Comparison of ENCODE assay signal across 8 cellular contexts in the genomic region with DNA sequence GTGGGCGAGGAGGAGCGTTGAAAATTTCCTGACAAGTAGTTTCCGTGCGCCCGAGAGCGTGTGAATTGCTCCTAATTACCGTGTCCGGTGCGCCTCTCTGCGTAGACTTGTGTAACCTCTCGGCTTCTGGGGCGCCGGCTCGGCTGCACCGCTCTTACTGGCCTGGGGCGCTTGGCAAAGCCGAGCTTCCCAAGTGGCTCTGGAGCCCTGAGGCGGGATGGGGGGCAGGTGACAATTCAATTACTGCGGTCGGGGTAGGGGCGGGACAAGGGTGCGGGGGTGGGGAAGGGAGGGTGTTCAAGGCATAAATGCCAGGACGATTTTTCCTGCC. TPM values are rescaled to one million over a fixed set of nuclear protein-coding genes. Genes with fewer than 3 reads are reported as not detected.
DNase-seq lines count a peak whose midpoint lies in the region; ATAC-seq and TF ChIP-seq lines count a peak whose summit lies in the region.

No MANE protein-coding gene starts in this region.

- H3K4me3 ChIP-seq in IMR-90 (ENCODE audit: insufficient read depth, low read depth, low read length), result no peak overlapping the region; the same call in 1 of the 2 replicates
- H3K4me3 ChIP-seq in dorsolateral prefrontal cortex, result peak overlapping the region; percentile 19 to 75 (median 54)

- H2BK15ac ChIP-seq in IMR-90 (ENCODE audit: low read depth, low read length), result no peak overlapping the region

- 0 out of 2 replicates have a peak, but pooled peaks cover 20% of the 10 kb centered on the region for H4K20me1 ChIP-seq in IMR-90 (ENCODE audit: insufficient read depth, low read length)

- WGBS in IMR-90 (ENCODE audit: extremely low coverage in 2 of 2, insufficient read length in 1 of 2), 2 experiments, result 2% methylated on average over 13 of the region's 23 CpGs; no CpG with 5 or more reads in 1 of the 2 experiments

- peak overlapping the region; percentile 60; the same call in 1 of the 2 replicates for H3K4me2 ChIP-seq in IMR-90 (ENCODE audit: low read depth, low read length)

- dilution Hi-C loops in IMR-90 (cut with HindIII; ENCODE audit: low sequenced_read_pairs, unreplicated experiment), result no loop called here

- no peak overlapping the region for H2BK20ac ChIP-seq in IMR-90 (ENCODE audit: low read depth, low read length)

- H3K4ac ChIP-seq in IMR-90 (ENCODE audit: low read depth, low read length), result no peak overlapping the region

- no peak overlapping the region for H4K91ac ChIP-seq in IMR-90 (ENCODE audit: insufficient read depth, low read depth, low read length)

- CTCF ChIA-PET in GM10248 (lab: Yijun Ruan, JAX), result no interaction called here
- CTCF ChIA-PET in IMR-90 (lab: Yijun Ruan, JAX), result interaction anchor here (0.7 kb wide), 2 partner anchors 10 to 318 kb away, joined by 3 to 4 read pairs; no protein-coding TSS in a partner anchor

- peak overlapping the region; percentile 70 for H3K4me3 Mint-ChIP-seq in progenitor cell of endocrine pancreas (ENCODE audit: low read depth)

- peaks cover 14% of the 10 kb centered on the region for H3K4me1 Mint-ChIP-seq in progenitor cell of endocrine pancreas (ENCODE audit: low read depth)

- H3K27ac ChIP-seq in IMR-90 (ENCODE audit: insufficient read depth, low read length) (no peak overlapping the region), dorsolateral prefrontal cortex (no peak overlapping the region)

- no peaks in the 10 kb centered on the region for H3K36me3 ChIP-seq in IMR-90 (ENCODE audit: control insufficient read depth, insufficient read depth, low read length)

- H2BK120ac ChIP-seq in IMR-90 (ENCODE audit: low read depth, low read length), result no peak overlapping the region

- H3K9me3 ChIP-seq in IMR-90 (ENCODE audit: control insufficient read depth, insufficient read depth, low read length), result peaks cover 10% of the 10 kb centered on the region

- H2BK5ac ChIP-seq in IMR-90 (ENCODE audit: low read depth, low read length, poor library complexity, severe bottlenecking), result no peak overlapping the region

- no peaks in the 10 kb centered on the region for H3K79me1 ChIP-seq in IMR-90 (ENCODE audit: low read depth in 1 of 2, low read length in 2 of 2)

- H2AK9ac ChIP-seq in IMR-90 (replicated peaks; ENCODE audit: low read depth, low read length, poor library complexity), result no peak overlapping the region

- H2AK5ac ChIP-seq in IMR-90 (ENCODE audit: low read depth, low read length), result no peak overlapping the region

- no peak overlapping the region for H4K5ac ChIP-seq in IMR-90 (ENCODE audit: low read depth, low read length)

- peak overlapping the region; percentile 77 for H2AFZ ChIP-seq in IMR-90 (replicated peaks; ENCODE audit: low read length, poor library complexity)

- H4K8ac ChIP-seq in IMR-90 (ENCODE audit: low read depth in 2 of 2, low read length in 2 of 2), result no peak overlapping the region

- H3K27me3 ChIP-seq in IMR-90 (ENCODE audit: control insufficient read depth, insufficient read depth, low read length) (peaks cover 99% of the 10 kb centered on the region), dorsolateral prefrontal cortex (peaks cover 37 to 100% (median 98%) of the 10 kb centered on the region in 45 donors)

- DNase-seq in GM10248 (ENCODE audit: extremely low spot score), result peak; percentile 54
- DNase-seq in IMR-90, result no peak
- no peak for DNase-seq in dorsolateral prefrontal cortex
- DNase-seq in progenitor cell of endocrine pancreas (ENCODE audit: low spot score, unreplicated experiment), result no peak
- DNase-seq in NK-92 treated with Interleukin-12 subunit alpha and Interleukin-12 subunit beta, amount 100 ng/mL, for 24 hours (lab: John Stamatoyannopoulos, UW), result no peak
- no peak for DNase-seq in T1000 (lab: John Stamatoyannopoulos, UW)

- H3K27ac Mint-ChIP-seq in progenitor cell of endocrine pancreas, result peak overlapping the region; percentile 84

- POLR2A ChIA-PET in GM10248 (lab: Yijun Ruan, JAX), result interaction anchor here (1.0 kb wide), 1 partner anchor 9 kb away, joined by 3 read pairs; no protein-coding TSS in a partner anchor
- POLR2A ChIA-PET in IMR-90 (lab: Charles Lee; ENCODE audit: unreplicated experiment), result interaction anchor here (0.6 kb wide), 1 partner anchor 58 kb away, joined by 3 read pairs; no protein-coding TSS in a partner anchor

- H3K4me1 ChIP-seq in IMR-90 (ENCODE audit: control insufficient read depth, insufficient read depth, low read length), result no peaks in the 10 kb centered on the region; the same call in 1 of the 2 replicates

- H3K14ac ChIP-seq in IMR-90 (replicated peaks; ENCODE audit: low read depth, low read length), result no peak overlapping the region

- BruUV-seq in IMR-90 (replicated peaks; lab: Mats Ljungman, UMichigan), result no TSS peak

- no peak overlapping the region for H3K9ac ChIP-seq in IMR-90 (ENCODE audit: low read depth, low read length)

- H3K9me3 Mint-ChIP-seq in progenitor cell of endocrine pancreas (ENCODE audit: low read depth), result no peaks in the 10 kb centered on the region

- no peaks in the 10 kb centered on the region for H3K36me3 Mint-ChIP-seq in progenitor cell of endocrine pancreas (ENCODE audit: insufficient read depth)

- H3K56ac ChIP-seq in IMR-90 (ENCODE audit: extremely low read depth, insufficient read depth, low read length), result no peak overlapping the region

- H3K27me3 Mint-ChIP-seq in progenitor cell of endocrine pancreas, result peaks cover 84% of the 10 kb centered on the region

- no peak overlapping the region for H3K18ac ChIP-seq in IMR-90 (ENCODE audit: low read depth, low read length)

- peaks cover 12% of the 10 kb centered on the region for H3K9me1 ChIP-seq in IMR-90 (ENCODE audit: insufficient read depth, low read length)

- H3K23ac ChIP-seq in IMR-90 (ENCODE audit: low read depth, low read length), result no peak overlapping the region

- TF ChIP-seq POLR2A in IMR-90 (IDR thresholded peaks at IDR 0.05; ENCODE audit: low read depth, low read length), result no peak

- TF ChIP-seq CTCF in GM10248 (IDR thresholded peaks at IDR 0.05; ENCODE audit: control extremely low read depth, extremely low read depth, low read depth, missing control alignments), result no peak
- no peak for TF ChIP-seq CTCF in IMR-90 (conservative IDR thresholded peaks at IDR 0.05; ENCODE audit: low read depth, low read length)
- peak in 1 of 56 donors; percentile 3 for TF ChIP-seq CTCF in dorsolateral prefrontal cortex (IDR thresholded peaks at IDR 0.05 in 54 of 56, conservative IDR thresholded peaks at IDR 0.05 in 2 of 56; ENCODE audit: low read depth in 1 of 56, partially characterized antibody in 56 of 56)
- TF ChIP-seq CTCF in progenitor cell of endocrine pancreas (IDR thresholded peaks at IDR 0.05; ENCODE audit: unreplicated experiment), result no peak

- intact Hi-C loops in IMR-90 (cut with micrococcal nuclease), result no loop called here
- intact Hi-C loops in dorsolateral prefrontal cortex (cut with DNase I), result no loop called here

- no peak for TF ChIP-seq RAD21 in IMR-90 (IDR thresholded peaks at IDR 0.05; ENCODE audit: low read length)

- ATAC-seq in IMR-90 (ENCODE audit: low read depth) (no peak), HG02763 (IDR thresholded peaks at IDR 0.05; ENCODE audit: unreplicated experiment) (no peak), GM19035 (IDR thresholded peaks at IDR 0.05; ENCODE audit: unreplicated experiment) (no peak)

- in situ Hi-C loops in IMR-90 (cut with MboI; ENCODE audit: low sequenced_read_pairs), result no loop called here

TF ChIP-seq in IMR-90, 13 proteins besides CTCF, POLR2A, EP300 and RAD21:
- TF ChIP-seq SMC3 (IDR thresholded peaks at IDR 0.05; ENCODE audit: low read depth, low read length) (no peak), MAFK (IDR thresholded peaks at IDR 0.05; ENCODE audit: low read depth, low read length) (no peak), CHD1 (IDR thresholded peaks at IDR 0.05; ENCODE audit: low read depth, low read length) (no peak)
- TF ChIP-seq, protein P1, sequence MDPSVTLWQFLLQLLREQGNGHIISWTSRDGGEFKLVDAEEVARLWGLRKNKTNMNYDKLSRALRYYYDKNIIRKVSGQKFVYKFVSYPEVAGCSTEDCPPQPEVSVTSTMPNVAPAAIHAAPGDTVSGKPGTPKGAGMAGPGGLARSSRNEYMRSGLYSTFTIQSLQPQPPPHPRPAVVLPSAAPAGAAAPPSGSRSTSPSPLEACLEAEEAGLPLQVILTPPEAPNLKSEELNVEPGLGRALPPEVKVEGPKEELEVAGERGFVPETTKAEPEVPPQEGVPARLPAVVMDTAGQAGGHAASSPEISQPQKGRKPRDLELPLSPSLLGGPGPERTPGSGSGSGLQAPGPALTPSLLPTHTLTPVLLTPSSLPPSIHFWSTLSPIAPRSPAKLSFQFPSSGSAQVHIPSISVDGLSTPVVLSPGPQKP (IDR thresholded peaks at IDR 0.05; ENCODE audit: borderline replicate concordance, low read depth, low read length), result no peak
- TF ChIP-seq, protein P2, sequence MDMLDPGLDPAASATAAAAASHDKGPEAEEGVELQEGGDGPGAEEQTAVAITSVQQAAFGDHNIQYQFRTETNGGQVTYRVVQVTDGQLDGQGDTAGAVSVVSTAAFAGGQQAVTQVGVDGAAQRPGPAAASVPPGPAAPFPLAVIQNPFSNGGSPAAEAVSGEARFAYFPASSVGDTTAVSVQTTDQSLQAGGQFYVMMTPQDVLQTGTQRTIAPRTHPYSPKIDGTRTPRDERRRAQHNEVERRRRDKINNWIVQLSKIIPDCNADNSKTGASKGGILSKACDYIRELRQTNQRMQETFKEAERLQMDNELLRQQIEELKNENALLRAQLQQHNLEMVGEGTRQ (IDR thresholded peaks at IDR 0.05; ENCODE audit: low read depth, low read length), result no peak

RNA-seq across cellular contexts. Expression of a gene that starts 0.4 kb away (rescaled TPM):
- total RNA-seq in IMR-90 (2012; rRNA removed) (not detected in 2 replicates), dorsolateral prefrontal cortex (1 to 10 TPM in 17 of 120 experiments, under 1 TPM in 96, not detected in 7; 0.13 to 2.9 (median 0.49) TPM), progenitor cell of endocrine pancreas (0.20 TPM in 1 of 2 replicates, not detected in the other)
- polyA plus RNA-seq in IMR-90 (2012; rRNA removed), result 0.02 TPM in 1 of 2 replicates, not detected in the other
- polyA plus RNA-seq in IMR-90 (2012; cell fraction: cytosol; rRNA removed), result 0.01 TPM in 1 of 2 replicates, not detected in the other
- polyA plus RNA-seq in IMR-90 (2012; cell fraction: nucleus; rRNA removed; ENCODE audit: low replicate concordance), result 0.05 TPM in 1 of 2 replicates, not detected in the other
